Comparison of ENCODE assay signal across 1 cellular context in the genomic region with DNA sequence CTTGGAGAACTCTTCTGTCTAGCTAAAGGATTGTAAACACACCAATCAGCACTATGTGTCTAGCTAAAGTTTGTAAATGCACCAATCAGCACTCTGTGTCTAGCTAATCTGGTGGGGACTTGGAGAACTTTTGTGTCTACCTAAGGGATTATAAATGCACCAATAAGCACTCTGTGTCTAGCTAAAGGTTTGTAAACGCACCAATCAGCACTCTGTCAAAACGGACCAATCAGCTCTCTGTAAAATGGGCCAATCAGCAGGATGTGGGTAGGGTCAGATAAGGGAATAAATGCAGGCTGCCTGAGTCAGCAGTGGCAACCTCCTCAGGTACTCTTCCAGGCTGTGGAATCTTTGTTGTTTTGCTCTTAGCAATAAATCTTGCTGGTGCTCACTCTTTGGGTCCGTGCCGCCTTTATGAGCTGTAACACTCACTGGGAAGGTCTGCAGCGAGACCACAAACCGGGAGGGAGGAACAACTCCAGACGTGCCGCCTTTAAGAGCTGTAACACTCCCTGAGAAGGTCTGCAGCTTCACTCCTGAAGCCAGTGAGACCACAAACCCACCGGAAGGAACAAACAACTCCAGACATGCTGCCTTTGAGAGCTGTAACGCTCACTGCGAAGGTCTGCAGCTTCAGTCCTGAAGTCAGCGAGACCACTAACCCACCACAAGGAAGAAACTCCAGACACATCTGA.
TF ChIP-seq lines count a peak whose summit lies in the region.

No MANE protein-coding gene starts in this region.

TF ChIP-seq in K562, 482 proteins besides CTCF, POLR2A, EP300 and RAD21:
- peak; percentile 58 for TF ChIP-seq ZNF316 (IDR thresholded peaks at IDR 0.05)
- TF ChIP-seq NFYB (IDR thresholded peaks at IDR 0.05; ENCODE audit: extremely low read depth, insufficient read length) = peak; percentile 74
- TF ChIP-seq C11orf30 (IDR thresholded peaks at IDR 0.05; ENCODE audit: low read depth) = peak; percentile 14; the same call in 1 of the 2 replicates
